ENCODE assay signal across 8 cellular contexts in the genomic region with DNA sequence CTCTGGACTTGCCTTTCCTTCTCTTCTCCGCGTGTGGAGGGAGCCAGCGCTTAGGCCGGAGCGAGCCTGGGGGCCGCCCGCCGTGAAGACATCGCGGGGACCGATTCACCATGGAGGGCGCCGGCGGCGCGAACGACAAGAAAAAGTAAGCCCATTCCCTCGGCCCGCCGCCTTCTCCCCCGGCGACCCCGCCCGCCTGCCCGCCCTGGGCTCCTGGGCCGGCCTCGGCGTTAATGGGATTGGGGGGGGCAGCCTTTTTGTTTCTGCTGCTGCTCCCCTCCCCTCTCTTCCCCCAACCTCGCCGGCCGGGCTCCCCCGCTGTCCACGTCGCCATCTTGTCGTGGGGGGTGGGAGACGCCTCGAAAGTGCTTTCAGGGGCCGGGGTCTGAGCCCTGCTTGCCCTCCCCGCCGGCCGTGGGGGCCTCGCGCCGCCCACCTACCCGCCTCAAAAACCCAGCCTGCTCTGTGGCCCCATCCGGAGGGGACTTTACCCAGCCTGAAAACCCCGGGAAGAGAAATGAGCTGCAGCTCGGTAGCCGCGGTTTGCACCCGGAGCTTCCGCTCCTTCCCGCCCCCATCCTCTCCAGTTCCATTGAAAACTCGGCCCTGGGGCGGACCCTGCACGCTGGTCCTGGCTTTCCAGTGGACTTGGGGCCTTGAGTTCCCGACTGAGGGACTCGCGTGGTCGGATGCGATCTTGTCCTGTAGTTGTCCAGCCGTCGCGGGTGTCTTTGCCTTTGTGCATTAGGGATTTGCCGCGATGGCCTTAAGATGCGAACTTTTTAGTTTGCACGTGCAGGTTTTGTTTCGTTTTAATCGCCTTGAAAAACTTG. TPM values are rescaled to one million over a fixed set of nuclear protein-coding genes. Genes with fewer than 3 reads are reported as not detected.
A peak's percentile ranks its signal among the peaks of the same experiment; 100 is the strongest.
DNase-seq lines count a peak whose midpoint lies in the region; ATAC-seq, FAIRE-seq and TF ChIP-seq lines count a peak whose summit lies in the region.

No MANE protein-coding gene starts in this region.

- H3K4me3 ChIP-seq in trophoblast cell (ENCODE audit: low read depth, low read length): peak overlapping the region; percentile 98

- peak overlapping the region; percentile 97 for H3K4me3 Mint-ChIP-seq in activated naive CD8-positive, alpha-beta T cell treated with anti-CD3 and anti-CD28 coated beads for 36 hours

- H2AK5ac ChIP-seq in trophoblast cell (ENCODE audit: low read length): peak overlapping the region; percentile 49

- peak overlapping the region; percentile 27 for H3K18ac ChIP-seq in trophoblast cell (ENCODE audit: low read length)

- H3K36me3 Mint-ChIP-seq in activated naive CD8-positive, alpha-beta T cell treated with anti-CD3 and anti-CD28 coated beads for 36 hours: peaks cover 45% of the 10 kb centered on the region

- peaks cover 48% of the 10 kb centered on the region for H3K4me1 Mint-ChIP-seq in activated naive CD8-positive, alpha-beta T cell treated with anti-CD3 and anti-CD28 coated beads for 36 hours

- peak overlapping the region; percentile 43 for H4K8ac ChIP-seq in trophoblast cell (ENCODE audit: low read depth, low read length)

- no peaks in the 10 kb centered on the region for H3K36me3 ChIP-seq in trophoblast cell (ENCODE audit: control insufficient read depth in 1 of 2, insufficient read depth in 2 of 2, low read length in 2 of 2)

- H2BK5ac ChIP-seq in trophoblast cell (ENCODE audit: low read depth, low read length, poor library complexity): peak overlapping the region; percentile 82

- no peak overlapping the region for H3K23ac ChIP-seq in trophoblast cell (ENCODE audit: low read length)

- peak overlapping the region; percentile 10 for H4K12ac ChIP-seq in trophoblast cell (ENCODE audit: low read depth, low read length)

- no peaks in the 10 kb centered on the region for H3K9me3 ChIP-seq in trophoblast cell (ENCODE audit: insufficient read depth, low read depth, low read length)

- ATAC-seq in GM21717 (IDR thresholded peaks at IDR 0.05; ENCODE audit: unreplicated experiment) (peak; percentile 17), SK-N-SH treated with all-trans-retinoic acid at 6 μM for 48 hours (peak; percentile 56)

- H3K4me2 ChIP-seq in trophoblast cell (ENCODE audit: low read length): peak overlapping the region; percentile 53

- DNase-seq in COR-L47 (lab: John Stamatoyannopoulos, UW) (peak; percentile 76), LoVo (ENCODE audit: low spot score) (peak; percentile 6), cardiac septum (ENCODE audit: low spot score) (peak; percentile 85), trophoblast cell (peak; percentile 53 to 70), urothelium cell line (ENCODE audit: low spot score) (peak; percentile 71)
- DNase-seq in activated naive CD8-positive, alpha-beta T cell treated with anti-CD3 and anti-CD28 coated beads for 36 hours: peak; percentile 62

- peak overlapping the region; percentile 70 for H4K91ac ChIP-seq in trophoblast cell (ENCODE audit: low read depth, low read length)

- peak; percentile 72 for FAIRE-seq in urothelium cell line (lab: Jason Lieb, UNC)

- H3K27me3 Mint-ChIP-seq in activated naive CD8-positive, alpha-beta T cell treated with anti-CD3 and anti-CD28 coated beads for 36 hours: no peaks in the 10 kb centered on the region

- peaks cover 20% of the 10 kb centered on the region for H3K79me2 ChIP-seq in trophoblast cell (ENCODE audit: control insufficient read depth, insufficient read depth, low read length, poor library complexity)

- peak overlapping the region; percentile 98 for H3K27ac Mint-ChIP-seq in activated naive CD8-positive, alpha-beta T cell treated with anti-CD3 and anti-CD28 coated beads for 36 hours

- no CpG with 5 or more reads among the region's 70 CpGs for WGBS in trophoblast cell (ENCODE audit: extremely low coverage, insufficient coverage, insufficient read length)

- peaks cover 2 to 5% of the 10 kb centered on the region in 2 experiments for H3K4me1 ChIP-seq in trophoblast cell (ENCODE audit: control insufficient read depth in 1 of 2, insufficient read depth in 2 of 2, low read length in 2 of 2)

- intact Hi-C loops in cardiac septum (cut with DNase I): loop anchor here (5.0 to 10.0 kb wide), 3 partner anchors 56 to 224 kb away; no protein-coding TSS in a partner anchor

- peak overlapping the region; percentile 50 for H2BK120ac ChIP-seq in trophoblast cell (ENCODE audit: insufficient read depth, low read length, poor library complexity)

- peak overlapping the region; percentile 98 for H3K27ac ChIP-seq in trophoblast cell (ENCODE audit: low read depth, low read length)

- peak overlapping the region; percentile 96 for H3K4ac ChIP-seq in trophoblast cell (ENCODE audit: low read depth, low read length)

- H2BK12ac ChIP-seq in trophoblast cell (ENCODE audit: low read length): no peak overlapping the region

- no peaks in the 10 kb centered on the region for H3K27me3 ChIP-seq in trophoblast cell (ENCODE audit: insufficient read depth, low read length)

- H3K9me3 Mint-ChIP-seq in activated naive CD8-positive, alpha-beta T cell treated with anti-CD3 and anti-CD28 coated beads for 36 hours: no peaks in the 10 kb centered on the region

- H3K79me1 ChIP-seq in trophoblast cell (ENCODE audit: low read length): peaks cover 15% of the 10 kb centered on the region

- peak overlapping the region; percentile 70 for H3K14ac ChIP-seq in trophoblast cell (ENCODE audit: low read length)

- peak overlapping the region; percentile 100 for H3K9ac ChIP-seq in trophoblast cell (ENCODE audit: low read length)

- no peak overlapping the region for H2AFZ ChIP-seq in trophoblast cell (ENCODE audit: insufficient read depth, low read length, poor library complexity)

TF ChIP-seq in SK-N-SH treated with all-trans-retinoic acid at 6 μM for 48 hours, 23 proteins besides CTCF, POLR2A, EP300 and RAD21 (continues in another document):
- TF ChIP-seq, protein P1, sequence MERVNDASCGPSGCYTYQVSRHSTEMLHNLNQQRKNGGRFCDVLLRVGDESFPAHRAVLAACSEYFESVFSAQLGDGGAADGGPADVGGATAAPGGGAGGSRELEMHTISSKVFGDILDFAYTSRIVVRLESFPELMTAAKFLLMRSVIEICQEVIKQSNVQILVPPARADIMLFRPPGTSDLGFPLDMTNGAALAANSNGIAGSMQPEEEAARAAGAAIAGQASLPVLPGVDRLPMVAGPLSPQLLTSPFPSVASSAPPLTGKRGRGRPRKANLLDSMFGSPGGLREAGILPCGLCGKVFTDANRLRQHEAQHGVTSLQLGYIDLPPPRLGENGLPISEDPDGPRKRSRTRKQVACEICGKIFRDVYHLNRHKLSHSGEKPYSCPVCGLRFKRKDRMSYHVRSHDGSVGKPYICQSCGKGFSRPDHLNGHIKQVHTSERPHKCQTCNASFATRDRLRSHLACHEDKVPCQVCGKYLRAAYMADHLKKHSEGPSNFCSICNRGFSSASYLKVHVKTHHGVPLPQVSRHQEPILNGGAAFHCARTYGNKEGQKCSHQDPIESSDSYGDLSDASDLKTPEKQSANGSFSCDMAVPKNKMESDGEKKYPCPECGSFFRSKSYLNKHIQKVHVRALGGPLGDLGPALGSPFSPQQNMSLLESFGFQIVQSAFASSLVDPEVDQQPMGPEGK (CRISPR knock-in tag; IDR thresholded peaks at IDR 0.05; ENCODE audit: borderline replicate concordance): peak; percentile 85; the same call in 1 of the 2 replicates
- TF ChIP-seq ARNTL (CRISPR knock-in tag; IDR thresholded peaks at IDR 0.05; ENCODE audit: borderline replicate concordance, low read depth) (no peak), CSDC2 (CRISPR knock-in tag; IDR thresholded peaks at IDR 0.05) (0 out of 2 replicates have a peak, but pooled peaks have one; percentile 6), TOX (CRISPR knock-in tag; IDR thresholded peaks at IDR 0.05; ENCODE audit: borderline replicate concordance) (no peak), PPARA (CRISPR knock-in tag; IDR thresholded peaks at IDR 0.05; ENCODE audit: borderline replicate concordance) (no peak), RARB (CRISPR knock-in tag; IDR thresholded peaks at IDR 0.05) (no peak)
- TF ChIP-seq, protein P2, sequence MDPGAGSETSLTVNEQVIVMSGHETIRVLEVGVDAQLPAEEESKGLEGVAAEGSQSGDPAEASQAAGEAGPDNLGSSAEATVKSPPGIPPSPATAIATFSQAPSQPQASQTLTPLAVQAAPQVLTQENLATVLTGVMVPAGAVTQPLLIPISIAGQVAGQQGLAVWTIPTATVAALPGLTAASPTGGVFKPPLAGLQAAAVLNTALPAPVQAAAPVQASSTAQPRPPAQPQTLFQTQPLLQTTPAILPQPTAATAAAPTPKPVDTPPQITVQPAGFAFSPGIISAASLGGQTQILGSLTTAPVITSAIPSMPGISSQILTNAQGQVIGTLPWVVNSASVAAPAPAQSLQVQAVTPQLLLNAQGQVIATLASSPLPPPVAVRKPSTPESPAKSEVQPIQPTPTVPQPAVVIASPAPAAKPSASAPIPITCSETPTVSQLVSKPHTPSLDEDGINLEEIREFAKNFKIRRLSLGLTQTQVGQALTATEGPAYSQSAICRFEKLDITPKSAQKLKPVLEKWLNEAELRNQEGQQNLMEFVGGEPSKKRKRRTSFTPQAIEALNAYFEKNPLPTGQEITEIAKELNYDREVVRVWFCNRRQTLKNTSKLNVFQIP (CRISPR knock-in tag; IDR thresholded peaks at IDR 0.05; ENCODE audit: borderline replicate concordance, low read depth): no peak
- TF ChIP-seq, protein P3, sequence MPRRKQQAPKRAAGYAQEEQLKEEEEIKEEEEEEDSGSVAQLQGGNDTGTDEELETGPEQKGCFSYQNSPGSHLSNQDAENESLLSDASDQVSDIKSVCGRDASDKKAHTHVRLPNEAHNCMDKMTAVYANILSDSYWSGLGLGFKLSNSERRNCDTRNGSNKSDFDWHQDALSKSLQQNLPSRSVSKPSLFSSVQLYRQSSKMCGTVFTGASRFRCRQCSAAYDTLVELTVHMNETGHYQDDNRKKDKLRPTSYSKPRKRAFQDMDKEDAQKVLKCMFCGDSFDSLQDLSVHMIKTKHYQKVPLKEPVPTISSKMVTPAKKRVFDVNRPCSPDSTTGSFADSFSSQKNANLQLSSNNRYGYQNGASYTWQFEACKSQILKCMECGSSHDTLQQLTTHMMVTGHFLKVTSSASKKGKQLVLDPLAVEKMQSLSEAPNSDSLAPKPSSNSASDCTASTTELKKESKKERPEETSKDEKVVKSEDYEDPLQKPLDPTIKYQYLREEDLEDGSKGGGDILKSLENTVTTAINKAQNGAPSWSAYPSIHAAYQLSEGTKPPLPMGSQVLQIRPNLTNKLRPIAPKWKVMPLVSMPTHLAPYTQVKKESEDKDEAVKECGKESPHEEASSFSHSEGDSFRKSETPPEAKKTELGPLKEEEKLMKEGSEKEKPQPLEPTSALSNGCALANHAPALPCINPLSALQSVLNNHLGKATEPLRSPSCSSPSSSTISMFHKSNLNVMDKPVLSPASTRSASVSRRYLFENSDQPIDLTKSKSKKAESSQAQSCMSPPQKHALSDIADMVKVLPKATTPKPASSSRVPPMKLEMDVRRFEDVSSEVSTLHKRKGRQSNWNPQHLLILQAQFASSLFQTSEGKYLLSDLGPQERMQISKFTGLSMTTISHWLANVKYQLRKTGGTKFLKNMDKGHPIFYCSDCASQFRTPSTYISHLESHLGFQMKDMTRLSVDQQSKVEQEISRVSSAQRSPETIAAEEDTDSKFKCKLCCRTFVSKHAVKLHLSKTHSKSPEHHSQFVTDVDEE (CRISPR knock-in tag; IDR thresholded peaks at IDR 0.05): no peak

RNA-seq across cellular contexts. Expression of a gene that starts 0.6 kb away (rescaled TPM):
- total RNA-seq in activated naive CD8-positive, alpha-beta T cell treated with anti-CD3 and anti-CD28 coated beads for 36 hours: 100 to 1,000 TPM; 157 to 158 TPM
- 73.2 TPM for total RNA-seq in cardiac septum
- 429 and 461 TPM in 2 replicates for polyA plus RNA-seq in trophoblast cell (2013)

Comparison
In these comparisons a context has a peak if more than half of its experiments do, and no peak if none do; other contexts are left out.
1. Peak in every context shown above with its lines: DNase-seq, ATAC-seq, H3K4me3 ChIP-seq and H3K27ac ChIP-seq.
2. DNase-seq: peak in every context shown above with its lines; median percentile 85 in cardiac septum; 76 in COR-L47; 71 in urothelium cell line; 62 in activated naive CD8-positive, alpha-beta T cell treated with anti-CD3 and anti-CD28 coated beads for 36 hours; 62 in trophoblast cell; 6 in LoVo.